Comparison of ENCODE assay signal across 23 cellular contexts in the genomic region with DNA sequence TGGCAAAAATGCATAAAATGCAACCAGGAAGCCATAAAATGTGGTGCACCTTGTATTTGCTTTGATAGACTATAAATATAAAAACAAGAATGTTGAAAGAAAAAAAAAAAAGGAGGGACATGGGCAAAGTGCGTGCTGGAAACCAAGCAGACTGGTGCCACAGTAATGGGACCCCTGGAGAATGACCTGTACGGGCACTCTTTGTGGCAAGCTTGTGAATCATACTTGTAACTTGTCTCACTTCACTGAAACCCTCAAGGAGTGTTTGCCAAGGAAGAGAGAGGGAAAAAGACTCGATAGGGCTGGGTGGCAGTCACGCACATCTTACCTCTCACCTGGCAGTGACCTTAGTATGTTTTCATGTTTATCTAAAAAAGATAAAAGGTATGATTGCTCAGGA.
"Had no signal": no experiment of that assay in that cellular context is flagged by ENCODE, and none has a peak within 500 bp of the region (broad histone marks: within the 10 kb centered on the region; RNA-seq: fewer than 3 reads in every experiment).

No MANE protein-coding gene starts in this region.

- H3K36me3 Mint-ChIP-seq: activated CD4-positive, alpha-beta memory T cell treated with anti-CD3 and anti-CD28 coated beads for 36 hours; stimulated activated effector memory CD8-positive, alpha-beta T cell treated with anti-CD3 and anti-CD28 coated beads, Interleukin-12 subunit alpha, Interleukin-12 subunit beta, amount 100 ng/mL, for 72 hours had no signal

- H3K4me1 ChIP-seq: psoas muscle, stomach, suprapubic skin, vagina had no signal

- H3K27ac Mint-ChIP-seq: activated CD4-positive, alpha-beta memory T cell treated with anti-CD3 and anti-CD28 coated beads for 36 hours; activated naive CD4-positive, alpha-beta T cell treated with anti-CD3 and anti-CD28 coated beads for 36 hours; stimulated activated effector memory CD8-positive, alpha-beta T cell treated with anti-CD3 and anti-CD28 coated beads, Interleukin-12 subunit alpha, Interleukin-12 subunit beta, amount 100 ng/mL, for 72 hours; T-helper 17 cell had no signal

- ATAC-seq: psoas muscle; right cardiac atrium; stimulated activated effector memory CD8-positive, alpha-beta T cell treated with anti-CD3 and anti-CD28 coated beads, Interleukin-12 subunit alpha, Interleukin-12 subunit beta, amount 100 ng/mL, for 72 hours; T-helper 17 cell had no signal

- H3K4me3 Mint-ChIP-seq: activated CD4-positive, alpha-beta memory T cell treated with anti-CD3 and anti-CD28 coated beads for 36 hours; activated naive CD4-positive, alpha-beta T cell treated with anti-CD3 and anti-CD28 coated beads for 36 hours; nephron; stimulated activated effector memory CD8-positive, alpha-beta T cell treated with anti-CD3 and anti-CD28 coated beads, Interleukin-12 subunit alpha, Interleukin-12 subunit beta, amount 100 ng/mL, for 72 hours; T-helper 17 cell had no signal

- DNase-seq: activated CD4-positive, alpha-beta memory T cell treated with anti-CD3 and anti-CD28 coated beads for 36 hours; activated CD4-positive, alpha-beta T cell treated with anti-CD3 and anti-CD28 coated beads for 4 hours; activated CD4-positive, CD25-positive, alpha-beta regulatory T cell; activated effector memory CD4-positive, alpha-beta T cell treated with Interleukin-2 at 50 U/mL for 16 hours; activated naive CD4-positive, alpha-beta T cell treated with anti-CD3 and anti-CD28 coated beads for 36 hours; activated T-cell treated with anti-CD3 and anti-CD28 coated beads, Interleukin-2, amount 50 U/mL, for 48 hours; amygdala; foreskin fibroblast; kidney glomerular epithelial cell; ovary; psoas muscle; right cardiac atrium; stimulated activated CD4-positive, alpha-beta T cell treated with anti-CD3 and anti-CD28 coated beads, Interleukin-1b, Interleukin-23, amount 100 ng/mL, for 48 hours; stomach; T-helper 17 cell; trophoblast cell had no signal

- H3K4me1 Mint-ChIP-seq: nephron; stimulated activated effector memory CD8-positive, alpha-beta T cell treated with anti-CD3 and anti-CD28 coated beads, Interleukin-12 subunit alpha, Interleukin-12 subunit beta, amount 100 ng/mL, for 72 hours; T-helper 17 cell had no signal

- H3K36me3 ChIP-seq: neutrophil, ovary, stomach, suprapubic skin, vagina had no signal

- H3K9me3 ChIP-seq: neutrophil, ovary, psoas muscle, stomach, suprapubic skin, vagina had no signal

- H3K27ac ChIP-seq: coronary artery, neutrophil, ovary, psoas muscle, stomach, suprapubic skin, vagina had no signal

- H3K27me3 ChIP-seq: ovary, vagina had no signal

- H3K9me3 Mint-ChIP-seq: activated CD4-positive, alpha-beta memory T cell treated with anti-CD3 and anti-CD28 coated beads for 36 hours; activated naive CD4-positive, alpha-beta T cell treated with anti-CD3 and anti-CD28 coated beads for 36 hours; nephron; stimulated activated effector memory CD8-positive, alpha-beta T cell treated with anti-CD3 and anti-CD28 coated beads, Interleukin-12 subunit alpha, Interleukin-12 subunit beta, amount 100 ng/mL, for 72 hours had no signal

- H3K4me3 ChIP-seq: coronary artery, ovary, psoas muscle, stomach, suprapubic skin, vagina had no signal

- FAIRE-seq: bronchial epithelial cell had no signal
